In the genomic region with DNA sequence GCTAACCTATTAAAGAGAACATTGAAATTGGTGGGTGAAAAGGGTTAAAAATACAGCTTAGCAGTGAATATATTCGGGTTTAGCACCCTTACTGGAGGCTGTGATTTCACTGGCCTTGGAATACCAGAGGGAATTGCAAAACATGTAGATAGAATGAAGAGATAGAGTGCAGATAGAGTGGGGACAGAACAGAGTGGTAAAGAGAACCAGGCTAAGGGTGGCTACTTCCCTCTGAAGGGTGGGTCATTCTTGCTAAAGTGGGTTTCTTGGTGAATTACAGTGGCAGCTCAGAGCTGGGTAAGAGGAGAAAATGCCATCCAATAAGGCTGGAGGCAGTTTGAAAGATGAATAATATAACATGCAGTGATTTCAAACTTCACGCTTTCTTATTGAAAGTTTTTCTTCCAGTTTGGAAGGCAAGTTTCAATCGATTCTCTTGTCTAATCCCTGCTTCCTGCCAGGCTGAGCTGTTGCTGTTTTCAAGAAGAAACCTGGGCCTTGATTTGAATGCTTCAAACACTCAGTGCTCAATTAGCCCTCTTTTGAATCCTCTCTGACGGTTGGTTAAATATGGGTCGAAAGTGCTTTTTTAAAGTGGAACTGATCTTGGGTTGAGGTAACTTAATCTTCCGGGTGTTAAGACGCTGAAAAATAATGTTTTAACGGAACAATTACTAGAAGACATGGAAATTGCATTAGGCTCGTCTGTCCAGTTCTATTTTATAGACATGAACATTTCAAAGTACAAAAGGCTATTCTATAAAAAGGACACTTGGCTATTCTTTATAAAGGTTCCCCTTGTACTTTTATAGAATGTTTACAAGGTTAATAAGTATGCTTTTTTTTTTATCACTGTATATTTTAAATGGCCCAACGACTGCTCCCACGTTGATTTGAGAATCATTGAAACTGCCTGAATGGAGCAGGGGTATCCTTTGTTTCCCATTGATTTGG, we compare ENCODE assay signal across 8 cellular contexts.
DNase-seq lines count a peak whose midpoint lies in the region; ATAC-seq and TF ChIP-seq lines count a peak whose summit lies in the region.

No MANE protein-coding gene starts in this region.

- H2AFZ ChIP-seq in OCI-LY7 (ENCODE audit: low read length): peak overlapping the region; percentile 86

- POLR2A ChIA-PET in OCI-LY7 (lab: Charles Lee): interaction anchor here (0.6 to 6.6 kb wide), 17 partner anchors 10 to 288 kb away, joined by 3 to 139 read pairs (median 7); no protein-coding TSS in a partner anchor

- no peaks in the 10 kb centered on the region for H3K9me2 ChIP-seq in OCI-LY7 (ENCODE audit: insufficient read depth, low read length)

- no peak for ATAC-seq in HG03097 (IDR thresholded peaks at IDR 0.05; ENCODE audit: low FRiP score, unreplicated experiment)

- TF ChIP-seq CTCF in OCI-LY7 (conservative IDR thresholded peaks at IDR 0.05; ENCODE audit: low read length) (no peak), esophagus squamous epithelium (IDR thresholded peaks at IDR 0.05) (no peak)

- H3K27ac ChIP-seq in OCI-LY7 (ENCODE audit: low read depth, low read length, poor library complexity, severe bottlenecking) (peak overlapping the region; percentile 97), esophagus squamous epithelium (peak overlapping the region; percentile 85 to 93 (median 88))

- BruUV-seq in OCI-LY7 (replicated peaks; lab: Mats Ljungman, UMichigan): TSS peak; percentile 90

- 31 to 40% methylated on average over 11 of the region's 11 CpGs for WGBS in esophagus squamous epithelium, 2 donors

- peak in 1 of 4 donors; percentile 8 for TF ChIP-seq POLR2A in esophagus squamous epithelium (IDR thresholded peaks at IDR 0.05)

- H3K27me3 ChIP-seq in esophagus squamous epithelium: no peaks in the 10 kb centered on the region

- intact Hi-C loops in OCI-LY7 (cut with micrococcal nuclease; ENCODE audit: unreplicated experiment) (loop anchor here (1.0 to 2.0 kb wide), 2 partner anchors 20 to 37 kb away; no protein-coding TSS in a partner anchor), esophagus squamous epithelium (cut with DNase I) (no loop called here)

- H3K4me1 ChIP-seq in OCI-LY7 (ENCODE audit: insufficient read depth, low read length, poor library complexity, severe bottlenecking) (peaks cover 72% of the 10 kb centered on the region), esophagus squamous epithelium (peaks cover 19 to 75% (median 27%) of the 10 kb centered on the region in 3 donors)

- peak; percentile 29 for DNase-seq in ELR (ENCODE audit: low read depth)
- peak; percentile 18 for DNase-seq in HCEC 1CT
- DNase-seq in OCI-LY7 (ENCODE audit: low spot score): peak; percentile 91
- no peak for DNase-seq in esophagus squamous epithelium (lab: John Stamatoyannopoulos, UW)
- peak; percentile 32 for DNase-seq in renal cortical epithelial cell (ENCODE audit: low read depth)
- no peak for DNase-seq in NCI-H1417 treated with DMSO at 0.1 percent for 48 hours (lab: John Stamatoyannopoulos, UW)
- DNase-seq in NCI-H1105 treated with DMSO at 0.1 percent for 48 hours (lab: John Stamatoyannopoulos, UW): no peak

- H3K4me2 ChIP-seq in OCI-LY7 (ENCODE audit: low read length): peak overlapping the region; percentile 95

- H4K20me1 ChIP-seq in OCI-LY7 (ENCODE audit: insufficient read depth, low read length): no peaks in the 10 kb centered on the region

- H3K36me3 ChIP-seq in OCI-LY7 (ENCODE audit: insufficient read depth, low read length): no peaks in the 10 kb centered on the region
- H3K36me3 ChIP-seq in esophagus squamous epithelium: no peaks in the 10 kb centered on the region

- H3K79me2 ChIP-seq in OCI-LY7 (ENCODE audit: insufficient read depth, low read depth, low read length): peaks cover 4% of the 10 kb centered on the region; the same call in 1 of the 2 replicates

- CTCF ChIA-PET in OCI-LY7 (lab: Charles Lee; ENCODE audit: unreplicated experiment): interaction anchor here (1.3 to 1.7 kb wide), 2 partner anchors 32 to 75 kb away, joined by 3 to 4 read pairs; no protein-coding TSS in a partner anchor

- H3K4me3 ChIP-seq in OCI-LY7 (ENCODE audit: low read depth, low read length, poor library complexity, severe bottlenecking) (peak overlapping the region; percentile 62), esophagus squamous epithelium (peak overlapping the region in 1 of 4 donors; percentile 44)

- H3K9me3 ChIP-seq in OCI-LY7 (ENCODE audit: low read length) (no peaks in the 10 kb centered on the region), esophagus squamous epithelium (no peaks in the 10 kb centered on the region)

Comparison
In these comparisons a context has a peak if more than half of its experiments do, and no peak if none do; other contexts are left out.
1. DNase-seq: peak in ELR (single experiment), HCEC 1CT (single experiment), OCI-LY7 (single experiment) and renal cortical epithelial cell (single experiment); none in esophagus squamous epithelium (single experiment), NCI-H1417 treated with DMSO at 0.1 percent for 48 hours (single experiment) and NCI-H1105 treated with DMSO at 0.1 percent for 48 hours (single experiment).